In the genomic region with DNA sequence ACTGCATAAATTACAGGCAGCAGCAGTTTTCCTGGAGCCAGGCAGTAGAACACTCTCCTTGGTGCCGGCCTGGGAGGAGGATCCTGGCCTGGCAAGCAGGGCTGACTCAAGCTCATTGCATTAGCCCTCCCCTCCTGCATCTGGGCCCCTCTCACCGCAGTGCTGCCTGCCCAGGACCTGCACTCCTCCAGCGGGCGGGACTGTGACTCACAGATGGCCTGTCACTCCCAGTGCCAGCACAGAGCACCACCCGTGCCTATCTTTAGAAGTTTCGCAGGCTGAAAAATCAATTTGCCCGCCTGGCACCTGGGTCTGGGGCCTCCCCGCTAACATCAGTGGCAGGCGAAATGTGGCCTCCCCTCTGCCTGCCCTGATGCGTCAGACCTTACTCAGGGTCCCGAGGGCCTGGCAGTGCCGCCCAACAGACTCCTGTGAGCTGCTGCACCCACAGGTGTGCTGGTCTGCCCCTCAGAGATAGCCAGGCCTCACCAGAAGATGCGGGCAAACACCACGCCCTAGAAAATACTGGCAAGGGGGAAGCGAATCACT, we compare ENCODE assay signal across 8 cellular contexts.
DNase-seq lines count a peak whose midpoint lies in the region; ATAC-seq and TF ChIP-seq lines count a peak whose summit lies in the region.

No MANE protein-coding gene starts in this region.

- H3K4me3 ChIP-seq in sigmoid colon, result no peak overlapping the region

- no peak for TF ChIP-seq POLR2A in sigmoid colon (IDR thresholded peaks at IDR 0.05)

- TF ChIP-seq EP300 in sigmoid colon (IDR thresholded peaks at IDR 0.05), result no peak

- intact Hi-C loops in sigmoid colon (cut with DNase I), result no loop called here
- intact Hi-C loops in posterior vena cava (cut with DNase I), result no loop called here

- H3K36me3 ChIP-seq in sigmoid colon, result no peaks in the 10 kb centered on the region

- H3K27me3 ChIP-seq in foreskin keratinocyte (no peaks in the 10 kb centered on the region), sigmoid colon (no peaks in the 10 kb centered on the region)

- H3K27ac ChIP-seq in foreskin keratinocyte (peak overlapping the region; percentile 36), sigmoid colon (peak overlapping the region; percentile 71 to 84 (median 79))

- TF ChIP-seq CTCF in foreskin keratinocyte (conservative IDR thresholded peaks at IDR 0.05) (no peak), sigmoid colon (IDR thresholded peaks at IDR 0.05) (no peak)

- peaks cover 13% of the 10 kb centered on the region for H3K4me1 ChIP-seq in foreskin keratinocyte
- H3K4me1 ChIP-seq in sigmoid colon, result peaks cover 0 to 87% (median 82%) of the 10 kb centered on the region in 4 donors

- no peaks in the 10 kb centered on the region for H3K9me3 ChIP-seq in sigmoid colon

- WGBS in sigmoid colon, 2 donors, result 65 to 77% methylated on average over 15 of the region's 15 CpGs

- peak; percentile 95 for ATAC-seq in foreskin keratinocyte
- no peak for ATAC-seq in GM21786 (IDR thresholded peaks at IDR 0.05; ENCODE audit: unreplicated experiment)
- ATAC-seq in GM21447 (IDR thresholded peaks at IDR 0.05; ENCODE audit: unreplicated experiment), result no peak

- DNase-seq in H4 (ENCODE audit: low spot score), result peak; percentile 92
- DNase-seq in RPMI7951 (ENCODE audit: low read depth), result peak; percentile 94
- peak; percentile 64 to 84 for DNase-seq in foreskin keratinocyte
- peak; percentile 88 for DNase-seq in sigmoid colon
- DNase-seq in posterior vena cava (ENCODE audit: low spot score), result no peak
- DNase-seq in NCI-H146 (lab: John Stamatoyannopoulos, UW), result no peak

Comparison
In these comparisons a context has a peak if more than half of its experiments do, and no peak if none do; other contexts are left out.
1. DNase-seq: peak in H4 (single experiment), RPMI7951 (single experiment), foreskin keratinocyte (2 of 2) and sigmoid colon (single experiment); none in posterior vena cava (single experiment) and NCI-H146 (single experiment).